Comparison of ENCODE assay signal across 16 cellular contexts in genomic region chr4:12414181-12414812, GRCh38.
DNase-seq lines count a peak whose midpoint lies in the region; ATAC-seq and TF ChIP-seq lines count a peak whose summit lies in the region.
"Had no signal": no experiment of that assay in that cellular context is flagged by ENCODE, and none has a peak within 500 bp of the region (broad histone marks: within the 10 kb centered on the region; RNA-seq: fewer than 3 reads in every experiment).

No MANE protein-coding gene starts in this region.

- H3K27me3 ChIP-seq in heart left ventricle: no peaks in the 10 kb centered on the region
- no peaks in the 10 kb centered on the region for H3K27me3 ChIP-seq in breast epithelium

- intact Hi-C loops in heart left ventricle (cut with DNase I) (loop anchor here in 1 of 10 donors (5.0 kb wide), 1 partner anchor 372 kb away; no protein-coding TSS in a partner anchor), left cardiac atrium (cut with DNase I) (no loop called here), left ventricle myocardium superior (cut with micrococcal nuclease) (no loop called here), breast epithelium (cut with DNase I; ENCODE audit: low total_unique reads) (no loop called here)

- no peak for TF ChIP-seq CTCF in heart left ventricle (IDR thresholded peaks at IDR 0.05)
- no peak for TF ChIP-seq CTCF in breast epithelium (IDR thresholded peaks at IDR 0.05)

- H3K4me3 ChIP-seq in heart left ventricle: no peak overlapping the region
- H3K4me3 ChIP-seq in breast epithelium: no peak overlapping the region
- H3K4me3 ChIP-seq: HAP-1 had no signal

- DNase-seq in heart left ventricle (no peak), left cardiac atrium (no peak), left ventricle myocardium superior (no peak), inferior parietal cortex (ENCODE audit: extremely low spot score) (peak; percentile 22), breast epithelium (ENCODE audit: low spot score in 2 of 2) (no peak), dedifferentiated amniotic fluid mesenchymal stem cell (ENCODE audit: extremely low spot score) (no peak)
- DNase-seq: C1 segment of cervical spinal cord; Calu3; CD4-positive, alpha-beta memory T cell; COR-L47; DMS53; DMS79 treated with DMSO at 0.1 percent for 48 hours; GF-D8; GOT3; HFFc6 had no signal

- TF ChIP-seq POLR2A in heart left ventricle (IDR thresholded peaks at IDR 0.05) (no peak), breast epithelium (IDR thresholded peaks at IDR 0.05) (no peak)

- H3K27ac ChIP-seq in heart left ventricle: peak overlapping the region in 3 of 12 donors; percentile 20 to 75 (median 54)
- H3K27ac ChIP-seq in breast epithelium: no peak overlapping the region

- WGBS in heart left ventricle, 4 donors: 73 to 82% (median 75%) methylated on average over 4 of the region's 4 CpGs

- H3K9me3 ChIP-seq in heart left ventricle (no peaks in the 10 kb centered on the region), breast epithelium (no peaks in the 10 kb centered on the region)
- H3K9me3 ChIP-seq: HAP-1 had no signal

- peak; percentile 36 to 78 (median 64) for ATAC-seq in heart left ventricle
- ATAC-seq in left cardiac atrium: no peak
- peak; percentile 55 for ATAC-seq in left ventricle myocardium superior

- no peaks in the 10 kb centered on the region for H3K36me3 ChIP-seq in heart left ventricle
- H3K36me3 ChIP-seq in breast epithelium: no peaks in the 10 kb centered on the region
- H3K36me3 ChIP-seq: HAP-1 had no signal

- peaks cover 0 to 11% (median 0%) of the 10 kb centered on the region in 12 donors for H3K4me1 ChIP-seq in heart left ventricle
- H3K4me1 ChIP-seq in breast epithelium: no peaks in the 10 kb centered on the region
- H3K4me1 ChIP-seq: HAP-1 had no signal

Comparison
In these comparisons a context has a peak if more than half of its experiments do, and no peak if none do; other contexts are left out.
1. ATAC-seq: peak in heart left ventricle (4 of 4) and left ventricle myocardium superior (single experiment); none in left cardiac atrium (0 of 2).